Comparison of ENCODE assay signal across 8 cellular contexts in the genomic region with DNA sequence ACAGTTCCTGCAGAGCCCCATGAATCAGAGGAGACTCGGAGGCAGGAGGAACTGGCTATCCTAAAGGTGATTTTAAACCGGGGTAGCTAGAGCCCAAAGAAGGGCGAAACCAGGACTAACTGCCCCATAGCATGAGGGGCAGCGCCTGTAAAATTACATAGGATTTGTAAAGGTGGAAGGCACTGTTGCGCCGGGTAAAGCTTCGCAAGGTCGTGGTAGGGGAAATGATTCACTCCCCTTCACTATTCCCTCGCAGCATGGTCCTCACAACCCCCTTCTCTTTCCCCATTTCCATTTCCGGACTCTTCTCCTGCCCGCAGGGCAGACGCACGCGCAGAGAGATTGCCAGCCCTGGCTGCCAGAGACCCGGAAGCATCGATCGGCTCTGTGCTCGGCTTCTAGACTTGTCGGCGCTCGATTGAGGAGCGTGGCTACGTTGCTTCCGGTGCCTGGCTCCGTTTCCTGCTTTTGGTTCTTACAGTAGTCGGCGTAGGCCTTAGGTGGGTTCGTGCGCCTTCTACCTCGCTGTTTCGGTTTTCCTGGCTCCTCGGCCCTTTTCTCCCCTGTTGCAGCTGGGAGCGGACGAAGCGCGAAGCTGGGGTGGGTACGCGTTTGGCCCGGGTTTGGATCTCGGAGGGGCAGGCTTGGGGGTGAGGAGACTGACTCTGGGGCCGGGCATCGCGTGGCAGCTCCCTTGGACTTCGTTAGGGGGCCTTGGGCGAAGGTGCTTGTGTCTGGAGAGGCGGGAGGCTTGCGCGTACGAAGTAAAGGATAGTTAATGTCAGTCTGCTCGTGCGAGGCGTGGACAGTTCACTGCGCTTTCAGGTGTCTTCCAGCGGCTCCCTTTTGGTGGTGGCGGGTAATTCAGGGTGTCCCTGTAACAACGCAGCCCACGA. TPM values are rescaled to one million over a fixed set of nuclear protein-coding genes. Genes with fewer than 3 reads are reported as not detected.
DNase-seq lines count a peak whose midpoint lies in the region; ATAC-seq and TF ChIP-seq lines count a peak whose summit lies in the region.

Gene SNRPB2, plus strand, starts transcription at position 462 of the 896 bp plus-strand sequence. CDS start 1,677 bp downstream, outside the sequence.

- H3K4me3 ChIP-seq in BJ (ENCODE audit: low read depth, low read length): peak within 1 kb of the TSS; percentile 93

- peaks cover 14% of the 10 kb centered on the region for H3K27me3 Mint-ChIP-seq in activated CD4-positive, alpha-beta T cell treated with anti-CD3 and anti-CD28 coated beads, Interleukin-2, amount 10 ng/mL, durations not matched to agents 7 days and 5 days

- H3K27me3 ChIP-seq in BJ (ENCODE audit: control insufficient read depth, insufficient read depth, low read length): peaks cover 1% of the 10 kb centered on the region; the same call in 1 of the 2 replicates

- TF ChIP-seq CTCF in BJ (IDR thresholded peaks at IDR 0.05; ENCODE audit: insufficient read depth, low read depth, low read length): no peak

- H3K27ac Mint-ChIP-seq in activated CD4-positive, alpha-beta T cell treated with anti-CD3 and anti-CD28 coated beads, Interleukin-2, amount 10 ng/mL, durations not matched to agents 7 days and 5 days: peak within 1 kb of the TSS; percentile 99

- CTCF ChIA-PET in BJ (lab: Yijun Ruan, JAX): no interaction called here
- CTCF ChIA-PET in activated CD4-positive, alpha-beta T cell treated with anti-CD3 and anti-CD28 coated beads, Interleukin-2, amount 10 ng/mL, durations not matched to agents 7 days and 5 days (lab: Charles Lee): interaction anchor here (1.1 to 1.7 kb wide), 2 partner anchors 10 to 38 kb away, joined by 3 read pairs; no protein-coding TSS in a partner anchor

- peaks cover 4% of the 10 kb centered on the region for H3K36me3 ChIP-seq in BJ (ENCODE audit: control insufficient read depth, insufficient read depth, low read length)

- peak within 1 kb of the TSS; percentile 98 for H3K4me3 Mint-ChIP-seq in activated CD4-positive, alpha-beta T cell treated with anti-CD3 and anti-CD28 coated beads, Interleukin-2, amount 10 ng/mL, durations not matched to agents 7 days and 5 days

- DNase-seq in BJ (ENCODE audit: low read depth) (peak; percentile 60), NCI-H526 treated with DMSO at 0.1 percent for 48 hours (lab: John Stamatoyannopoulos, UW) (peak; percentile 95), dedifferentiated amniotic fluid mesenchymal stem cell (ENCODE audit: extremely low spot score) (peak; percentile 98), left kidney (ENCODE audit: low read depth, low spot score) (peak; percentile 98)
- DNase-seq in activated CD4-positive, alpha-beta T cell treated with anti-CD3 and anti-CD28 coated beads, Interleukin-2, amount 10 ng/mL, durations not matched to agents 7 days and 5 days: peak; percentile 95
- peak; percentile 89 for DNase-seq in stimulated activated CD4-positive, alpha-beta T cell treated with anti-CD3 and anti-CD28 coated beads, Interleukin-2, amount 100 ng/mL, for 24 hours

- ATAC-seq in GM19324 (IDR thresholded peaks at IDR 0.05; ENCODE audit: low FRiP score, unreplicated experiment) (peak; percentile 99), HG03469 (IDR thresholded peaks at IDR 0.05; ENCODE audit: unreplicated experiment) (peak; percentile 96)

- peaks cover 48% of the 10 kb centered on the region for H3K36me3 Mint-ChIP-seq in activated CD4-positive, alpha-beta T cell treated with anti-CD3 and anti-CD28 coated beads, Interleukin-2, amount 10 ng/mL, durations not matched to agents 7 days and 5 days (ENCODE audit: low read depth)

- H3K4me1 Mint-ChIP-seq in activated CD4-positive, alpha-beta T cell treated with anti-CD3 and anti-CD28 coated beads, Interleukin-2, amount 10 ng/mL, durations not matched to agents 7 days and 5 days: peaks cover 50% of the 10 kb centered on the region

- H3K9me3 Mint-ChIP-seq in activated CD4-positive, alpha-beta T cell treated with anti-CD3 and anti-CD28 coated beads, Interleukin-2, amount 10 ng/mL, durations not matched to agents 7 days and 5 days: peaks cover 7% of the 10 kb centered on the region

- POLR2A ChIA-PET in BJ (lab: Charles Lee): no interaction called here
- POLR2A ChIA-PET in activated CD4-positive, alpha-beta T cell treated with anti-CD3 and anti-CD28 coated beads, Interleukin-2, amount 10 ng/mL, durations not matched to agents 7 days and 5 days (lab: Charles Lee): no interaction called here

RNA-seq across cellular contexts. Expression of gene SNRPB2, which starts in this region (rescaled TPM):
- 28.1 and 70.3 TPM in 2 replicates for polyA plus RNA-seq in BJ (2011; rRNA removed)
- polyA minus RNA-seq in BJ (2011; rRNA and poly(A)+ RNA removed): 6.8 and 11.8 TPM in 2 replicates
- 100 to 1,000 TPM in 1 of 2 experiments, 10 to 100 TPM in 1; 88.7 to 110 TPM for total RNA-seq in activated CD4-positive, alpha-beta T cell treated with anti-CD3 and anti-CD28 coated beads, Interleukin-2, amount 10 ng/mL, durations not matched to agents 7 days and 5 days

Comparison
In these comparisons a context has a peak if more than half of its experiments do, and no peak if none do; other contexts are left out.
1. Peak in every context shown above with its lines: DNase-seq, ATAC-seq and H3K4me3 ChIP-seq.